ENCODE assay signal across 15 cellular contexts in genomic region chr12:58532855-58533608, GRCh38.
DNase-seq lines count a peak whose midpoint lies in the region; ATAC-seq, FAIRE-seq and TF ChIP-seq lines count a peak whose summit lies in the region.
"Had no signal": no experiment of that assay in that cellular context is flagged by ENCODE, and none has a peak within 500 bp of the region (broad histone marks: within the 10 kb centered on the region; RNA-seq: fewer than 3 reads in every experiment).

No MANE protein-coding gene starts in this region.

- H2AFZ ChIP-seq in PC-3 (ENCODE audit: low read length): no peak overlapping the region
- H2AFZ ChIP-seq: GM23248 had no signal

- 80 to 89% methylated on average over 4 of the region's 4 CpGs for WGBS in upper lobe of left lung, 2 donors

- H3K4me1 ChIP-seq in PC-3 (ENCODE audit: insufficient read depth, low read length) (peaks cover 72% of the 10 kb centered on the region), left lung (no peaks in the 10 kb centered on the region), upper lobe of left lung (no peaks in the 10 kb centered on the region)

- POLR2A ChIA-PET in PC-3 (lab: Charles Lee; ENCODE audit: unreplicated experiment): interaction anchor here (0.6 kb wide), 1 partner anchor 186 kb away, joined by 8 read pairs; no protein-coding TSS in a partner anchor

- H3K9me3 ChIP-seq in PC-3 (ENCODE audit: low read length) (no peaks in the 10 kb centered on the region), left lung (no peaks in the 10 kb centered on the region), upper lobe of left lung (no peaks in the 10 kb centered on the region)

- no peaks in the 10 kb centered on the region for H3K79me2 ChIP-seq in PC-3 (ENCODE audit: low read length)

- H4K20me1 ChIP-seq in PC-3 (ENCODE audit: low read length): no peaks in the 10 kb centered on the region
- H4K20me1 ChIP-seq: BLaER1 treated with 17β-estradiol and CSF1 and Interleukin-3, amounts not matched to agents 10 nM and 100 nM had no signal

- FAIRE-seq in bronchial epithelial cell (lab: Jason Lieb, UNC): no peak
- FAIRE-seq: G401.6, GM12891, H54 had no signal

- H3K9ac ChIP-seq in PC-3 (ENCODE audit: low read length): peak overlapping the region; percentile 70
- H3K9ac ChIP-seq: BLaER1 treated with 17β-estradiol and CSF1 and Interleukin-3, amounts not matched to agents 10 nM and 100 nM; GM23248 had no signal

- H3K4me1 Mint-ChIP-seq in activated naive CD8-positive, alpha-beta T cell treated with anti-CD3 and anti-CD28 coated beads for 36 hours: no peaks in the 10 kb centered on the region
- H3K4me1 Mint-ChIP-seq: CD4-positive, CD25-positive, alpha-beta regulatory T cell had no signal

- no TSS peak for BruUV-seq in PC-3 (replicated peaks; lab: Mats Ljungman, UMichigan)

- H3K27ac ChIP-seq in PC-3 (ENCODE audit: low read length) (peak overlapping the region; percentile 95), left lung (no peak overlapping the region), upper lobe of left lung (no peak overlapping the region)
- H3K27ac ChIP-seq: BLaER1 treated with 17β-estradiol and CSF1 and Interleukin-3, amounts not matched to agents 10 nM and 100 nM; GM23248 had no signal

- TF ChIP-seq CTCF in PC-3 (conservative IDR thresholded peaks at IDR 0.05; ENCODE audit: low read depth, low read length) (no peak), bronchial epithelial cell (IDR thresholded peaks at IDR 0.05; ENCODE audit: insufficient read depth, low read length, severe bottlenecking) (no peak), left lung (IDR thresholded peaks at IDR 0.05) (no peak), upper lobe of left lung (IDR thresholded peaks at IDR 0.05) (no peak)

- no peak overlapping the region for H3K4me3 Mint-ChIP-seq in activated naive CD8-positive, alpha-beta T cell treated with anti-CD3 and anti-CD28 coated beads for 36 hours
- H3K4me3 Mint-ChIP-seq: CD4-positive, CD25-positive, alpha-beta regulatory T cell had no signal

- no peak for TF ChIP-seq POLR2A in upper lobe of left lung (IDR thresholded peaks at IDR 0.05)

- H3K36me3 ChIP-seq in PC-3 (ENCODE audit: low read depth, low read length): no peaks in the 10 kb centered on the region
- no peaks in the 10 kb centered on the region for H3K36me3 ChIP-seq in bronchial epithelial cell (ENCODE audit: control insufficient read depth, insufficient read depth, low read length)
- no peaks in the 10 kb centered on the region for H3K36me3 ChIP-seq in left lung
- H3K36me3 ChIP-seq in upper lobe of left lung: no peaks in the 10 kb centered on the region
- H3K36me3 ChIP-seq: BLaER1 treated with 17β-estradiol and CSF1 and Interleukin-3, amounts not matched to agents 10 nM and 100 nM had no signal

- H3K27me3 ChIP-seq in PC-3 (ENCODE audit: low read length): no peaks in the 10 kb centered on the region
- no peaks in the 10 kb centered on the region for H3K27me3 ChIP-seq in bronchial epithelial cell (ENCODE audit: control insufficient read depth, insufficient read depth, low read length)
- H3K27me3 ChIP-seq in left lung: no peaks in the 10 kb centered on the region
- H3K27me3 ChIP-seq in upper lobe of left lung: no peaks in the 10 kb centered on the region
- H3K27me3 ChIP-seq: BLaER1 treated with 17β-estradiol and CSF1 and Interleukin-3, amounts not matched to agents 10 nM and 100 nM had no signal

- intact Hi-C loops in PC-3 (cut with micrococcal nuclease): loop anchor here (2.0 to 10.0 kb wide), 3 partner anchors 51 to 548 kb away; no protein-coding TSS in a partner anchor
- intact Hi-C loops in left lung (cut with DNase I): no loop called here

- H3K9me2 ChIP-seq in PC-3 (replicated peaks; ENCODE audit: low read length): no peaks in the 10 kb centered on the region

- no peak overlapping the region for H3K27ac Mint-ChIP-seq in activated naive CD8-positive, alpha-beta T cell treated with anti-CD3 and anti-CD28 coated beads for 36 hours
- H3K27ac Mint-ChIP-seq: CD4-positive, CD25-positive, alpha-beta regulatory T cell had no signal

- ATAC-seq in PC-3: peak; percentile 74
- peak; percentile 32 for ATAC-seq in left lung
- ATAC-seq in upper lobe of left lung (ENCODE audit: low FRiP score in 2 of 2): no peak

- no peak for TF ChIP-seq EP300 in upper lobe of left lung (IDR thresholded peaks at IDR 0.05)

- CTCF ChIA-PET in PC-3 (lab: Charles Lee): interaction anchor here (0.7 kb wide), 2 partner anchors 30 to 550 kb away, joined by 3 to 9 read pairs; no protein-coding TSS in a partner anchor

- H3K27me3 Mint-ChIP-seq in activated naive CD8-positive, alpha-beta T cell treated with anti-CD3 and anti-CD28 coated beads for 36 hours: peaks cover 3% of the 10 kb centered on the region

- peak; percentile 86 for DNase-seq in DMS53 treated with DMSO at 0.1 percent for 48 hours (lab: John Stamatoyannopoulos, UW; ENCODE audit: unreplicated experiment)
- DNase-seq in PC-3: peak; percentile 68
- peak; percentile 67 for DNase-seq in bronchial epithelial cell (ENCODE audit: low read depth)
- no peak for DNase-seq in left lung
- no peak for DNase-seq in activated naive CD8-positive, alpha-beta T cell treated with anti-CD3 and anti-CD28 coated beads for 36 hours
- no peak for DNase-seq in upper lobe of left lung
- DNase-seq in activated T-cell treated with anti-CD3 and anti-CD28 coated beads, Interleukin-2, amount 50 U/mL, for 48 hours: no peak
- no peak for DNase-seq in HCEC 1CT
- DNase-seq: CD4-positive, CD25-positive, alpha-beta regulatory T cell; DMS79; GM23248 had no signal

- H3F3A ChIP-seq in PC-3 (ENCODE audit: low read length, unreplicated experiment): peaks cover 3% of the 10 kb centered on the region

- no peaks in the 10 kb centered on the region for H3K9me3 Mint-ChIP-seq in activated naive CD8-positive, alpha-beta T cell treated with anti-CD3 and anti-CD28 coated beads for 36 hours

- H3K4me2 ChIP-seq in PC-3 (ENCODE audit: low read length): peak overlapping the region; percentile 56
- H3K4me2 ChIP-seq: BLaER1 treated with 17β-estradiol and CSF1 and Interleukin-3, amounts not matched to agents 10 nM and 100 nM had no signal

- H3K4me3 ChIP-seq in PC-3 (ENCODE audit: low read length) (no peak overlapping the region), bronchial epithelial cell (ENCODE audit: low read depth, low read length) (no peak overlapping the region), left lung (no peak overlapping the region), upper lobe of left lung (no peak overlapping the region)
- H3K4me3 ChIP-seq: BLaER1 treated with 17β-estradiol and CSF1 and Interleukin-3, amounts not matched to agents 10 nM and 100 nM; GM23248 had no signal

- no peaks in the 10 kb centered on the region for H3K36me3 Mint-ChIP-seq in activated naive CD8-positive, alpha-beta T cell treated with anti-CD3 and anti-CD28 coated beads for 36 hours
- H3K36me3 Mint-ChIP-seq: CD4-positive, CD25-positive, alpha-beta regulatory T cell had no signal

Comparison
In these comparisons a context has a peak if more than half of its experiments do, and no peak if none do; other contexts are left out.
1. DNase-seq: peak in DMS53 treated with DMSO at 0.1 percent for 48 hours (single experiment), PC-3 (single experiment) and bronchial epithelial cell (single experiment); none in left lung (0 of 2), activated naive CD8-positive, alpha-beta T cell treated with anti-CD3 and anti-CD28 coated beads for 36 hours (single experiment), upper lobe of left lung (0 of 2), activated T-cell treated with anti-CD3 and anti-CD28 coated beads, Interleukin-2, amount 50 U/mL, for 48 hours (0 of 2) and HCEC 1CT (single experiment).
2. ATAC-seq: peak in PC-3 (single experiment) and left lung (single experiment); none in upper lobe of left lung (0 of 2).